ENCODE assay signal across 9 cellular contexts in the genomic region with DNA sequence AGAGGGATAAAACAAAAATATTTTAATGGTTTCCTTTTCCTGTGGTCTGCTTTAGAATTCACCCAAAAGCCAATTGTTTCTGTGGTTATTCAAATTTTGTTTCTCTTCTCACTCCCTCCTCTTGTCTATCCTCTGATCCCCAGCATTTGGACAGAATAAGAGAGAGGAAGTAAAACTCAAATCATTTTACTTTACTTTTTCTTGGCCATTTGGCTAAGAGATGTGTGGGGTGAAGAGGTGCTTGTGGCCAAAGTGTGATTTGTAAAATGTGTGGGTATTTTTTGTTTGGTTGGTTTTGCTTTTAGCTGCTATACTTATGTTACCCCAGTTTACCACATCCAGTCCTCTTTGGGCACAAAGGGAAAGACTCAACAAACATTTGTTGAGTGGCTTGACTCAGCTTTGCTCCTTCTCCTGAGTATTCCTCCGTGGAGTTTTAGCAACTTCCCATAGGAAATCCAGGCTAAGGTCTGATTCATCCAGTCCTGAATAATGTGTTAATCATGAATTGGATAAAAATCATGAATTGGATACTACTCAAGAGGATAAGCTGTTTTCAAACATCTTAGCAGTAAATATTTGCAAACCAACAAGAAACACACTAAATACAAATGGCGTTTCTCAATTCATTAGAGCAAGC.
DNase-seq lines count a peak whose midpoint lies in the region; ATAC-seq and TF ChIP-seq lines count a peak whose summit lies in the region.
"Had no signal": no experiment of that assay in that cellular context is flagged by ENCODE, and none has a peak within 500 bp of the region (broad histone marks: within the 10 kb centered on the region; RNA-seq: fewer than 3 reads in every experiment).

No MANE protein-coding gene starts in this region.

- H3K9ac ChIP-seq in MM.1S (ENCODE audit: low read length): no peak overlapping the region
- peak overlapping the region; percentile 70 for H3K9ac ChIP-seq in mesenchymal stem cell (ENCODE audit: low read length)

- no peak overlapping the region for H3K27ac Mint-ChIP-seq in activated T-cell treated with anti-CD3 and anti-CD28 coated beads, Interleukin-2, amount 50 U/mL, for 24 hours
- H3K27ac Mint-ChIP-seq: activated CD4-positive, alpha-beta T cell treated with anti-CD3 and anti-CD28 coated beads for 36 hours had no signal

- H4K20me1 ChIP-seq in MM.1S (ENCODE audit: insufficient read depth, low read length): no peaks in the 10 kb centered on the region

- no peak overlapping the region for H2AK5ac ChIP-seq in mesenchymal stem cell (ENCODE audit: low read length, severe bottlenecking)

- peak; percentile 87 for ATAC-seq in GM18508 (IDR thresholded peaks at IDR 0.05; ENCODE audit: insufficient read depth, unreplicated experiment)
- ATAC-seq: activated CD4-positive, alpha-beta T cell treated with anti-CD3 and anti-CD28 coated beads for 36 hours had no signal

- peaks cover 15% of the 10 kb centered on the region for H3K27me3 Mint-ChIP-seq in activated T-cell treated with anti-CD3 and anti-CD28 coated beads, Interleukin-2, amount 50 U/mL, for 24 hours

- no peak overlapping the region for H2BK120ac ChIP-seq in mesenchymal stem cell (ENCODE audit: low read depth, low read length)

- H3K4me3 Mint-ChIP-seq in activated T-cell treated with anti-CD3 and anti-CD28 coated beads, Interleukin-2, amount 50 U/mL, for 24 hours: no peak overlapping the region
- H3K4me3 Mint-ChIP-seq: activated CD4-positive, alpha-beta T cell treated with anti-CD3 and anti-CD28 coated beads for 36 hours had no signal

- no peak overlapping the region for H3K27ac ChIP-seq in MM.1S (ENCODE audit: low read length)
- H3K27ac ChIP-seq in mesenchymal stem cell (ENCODE audit: low read length, poor library complexity, severe bottlenecking): no peak overlapping the region
- H3K27ac ChIP-seq in brain microvascular endothelial cell: no peak overlapping the region

- H3K18ac ChIP-seq in mesenchymal stem cell (ENCODE audit: low read depth in 1 of 2, low read length in 2 of 2): no peak overlapping the region

- no peak overlapping the region for H3K4me3 ChIP-seq in MM.1S (ENCODE audit: low read length)
- no peak overlapping the region for H3K4me3 ChIP-seq in mesenchymal stem cell (ENCODE audit: insufficient read depth in 1 of 2, low read depth in 1 of 2, low read length in 2 of 2)
- no peak overlapping the region for H3K4me3 ChIP-seq in brain microvascular endothelial cell (ENCODE audit: low read depth, low read length)

- peaks cover 12% of the 10 kb centered on the region; the same call in 1 of the 2 replicates for H3K4me1 ChIP-seq in MM.1S (ENCODE audit: low read length)
- H3K4me1 ChIP-seq in mesenchymal stem cell (ENCODE audit: control insufficient read depth, insufficient read depth, low read depth, low read length): peaks cover 5% of the 10 kb centered on the region

- H3K4ac ChIP-seq in mesenchymal stem cell (ENCODE audit: low read depth in 1 of 2, low read length in 2 of 2): no peak overlapping the region

- H3K4me2 ChIP-seq in MM.1S (ENCODE audit: low read depth, low read length): no peak overlapping the region
- no peak overlapping the region for H3K4me2 ChIP-seq in mesenchymal stem cell (ENCODE audit: low read length, poor library complexity, severe bottlenecking)

- H2AFZ ChIP-seq in MM.1S (ENCODE audit: low read length) (no peak overlapping the region), mesenchymal stem cell (ENCODE audit: low read depth, low read length) (no peak overlapping the region)

- DNase-seq in HCEC 1CT: peak; percentile 92
- peak; percentile 8 for DNase-seq in MM.1S
- DNase-seq in mesenchymal stem cell: peak; percentile 40
- no peak for DNase-seq in activated naive CD4-positive, alpha-beta T cell treated with anti-CD3 and anti-CD28 coated beads, Interleukin-2, amount 50 U/mL, for 16 hours
- DNase-seq in DMS79 treated with DMSO at 0.1 percent for 48 hours (lab: John Stamatoyannopoulos, UW): no peak
- DNase-seq in brain microvascular endothelial cell: no peak
- DNase-seq in activated T-cell treated with anti-CD3 and anti-CD28 coated beads, Interleukin-2, amount 50 U/mL, for 24 hours: no peak
- DNase-seq: activated CD4-positive, alpha-beta T cell treated with anti-CD3 and anti-CD28 coated beads for 36 hours had no signal

- 100% methylated on average over 1 of the region's 2 CpGs for whole genome bisulfite sequencing in mesenchymal stem cell

- no peaks in the 10 kb centered on the region for H3K79me2 ChIP-seq in MM.1S (ENCODE audit: low read length)

- H3K36me3 Mint-ChIP-seq in activated T-cell treated with anti-CD3 and anti-CD28 coated beads, Interleukin-2, amount 50 U/mL, for 24 hours (ENCODE audit: low read depth): no peaks in the 10 kb centered on the region

- H3K27me3 ChIP-seq in MM.1S (replicated peaks; ENCODE audit: insufficient read depth, low read length) (peaks cover 42% of the 10 kb centered on the region), mesenchymal stem cell (ENCODE audit: control insufficient read depth in 1 of 2, insufficient read depth in 1 of 2, low read length in 2 of 2) (no peaks in the 10 kb centered on the region), brain microvascular endothelial cell (replicated peaks) (no peaks in the 10 kb centered on the region)

- H3K4me1 Mint-ChIP-seq in activated T-cell treated with anti-CD3 and anti-CD28 coated beads, Interleukin-2, amount 50 U/mL, for 24 hours (ENCODE audit: low read depth): peaks cover 3% of the 10 kb centered on the region

- H4K8ac ChIP-seq in mesenchymal stem cell (ENCODE audit: low read length): no peak overlapping the region

- no peaks in the 10 kb centered on the region for H3K79me1 ChIP-seq in mesenchymal stem cell (replicated peaks; ENCODE audit: low read length, poor library complexity, severe bottlenecking)

- no peaks in the 10 kb centered on the region; the same call in 1 of the 2 replicates for H3F3A ChIP-seq in MM.1S (ENCODE audit: insufficient read depth, low read length)

- no peaks in the 10 kb centered on the region for H3K9me2 ChIP-seq in MM.1S (replicated peaks; ENCODE audit: insufficient read depth, low read length)

- no peak overlapping the region for H4K91ac ChIP-seq in mesenchymal stem cell (ENCODE audit: low read length)

- no peaks in the 10 kb centered on the region for H3K36me3 ChIP-seq in MM.1S (replicated peaks; ENCODE audit: insufficient read depth, low read length)
- H3K36me3 ChIP-seq in mesenchymal stem cell (ENCODE audit: control insufficient read depth in 1 of 2, insufficient read depth in 2 of 2, low read depth in 1 of 2, low read length in 2 of 2): no peaks in the 10 kb centered on the region
- H3K36me3 ChIP-seq in brain microvascular endothelial cell (replicated peaks): no peaks in the 10 kb centered on the region

- H3K14ac ChIP-seq in mesenchymal stem cell (ENCODE audit: low read length in 2 of 2): no peak overlapping the region

- H3K9me3 Mint-ChIP-seq in activated T-cell treated with anti-CD3 and anti-CD28 coated beads, Interleukin-2, amount 50 U/mL, for 24 hours: no peaks in the 10 kb centered on the region

- TF ChIP-seq CTCF in MM.1S (IDR thresholded peaks at IDR 0.05; ENCODE audit: low read length) (no peak), brain microvascular endothelial cell (IDR thresholded peaks at IDR 0.05; ENCODE audit: low read depth, low read length, missing control alignments) (no peak)

- no peak overlapping the region for H2BK15ac ChIP-seq in mesenchymal stem cell (ENCODE audit: low read depth, poor library complexity, severe bottlenecking)

- no peak overlapping the region for H2BK12ac ChIP-seq in mesenchymal stem cell (ENCODE audit: low read length in 2 of 2)

- H3K23ac ChIP-seq in mesenchymal stem cell (ENCODE audit: low read length in 2 of 2): no peak overlapping the region

- in situ Hi-C loops in brain microvascular endothelial cell (cut with HindIII; ENCODE audit: low pct_ligation_motif_present, low sequenced_read_pairs): no loop called here

- no peak overlapping the region for H2BK5ac ChIP-seq in mesenchymal stem cell (ENCODE audit: low read depth, low read length, poor library complexity, severe bottlenecking)

- H3K9me3 ChIP-seq in MM.1S (replicated peaks; ENCODE audit: insufficient read depth, low read length) (no peaks in the 10 kb centered on the region), mesenchymal stem cell (ENCODE audit: control insufficient read depth, low read length) (no peaks in the 10 kb centered on the region)

Comparison
In these comparisons a context has a peak if more than half of its experiments do, and no peak if none do; other contexts are left out.
1. DNase-seq: peak in HCEC 1CT (single experiment), MM.1S (single experiment) and mesenchymal stem cell (single experiment); none in activated naive CD4-positive, alpha-beta T cell treated with anti-CD3 and anti-CD28 coated beads, Interleukin-2, amount 50 U/mL, for 16 hours (single experiment), DMS79 treated with DMSO at 0.1 percent for 48 hours (single experiment), brain microvascular endothelial cell (single experiment) and activated T-cell treated with anti-CD3 and anti-CD28 coated beads, Interleukin-2, amount 50 U/mL, for 24 hours (single experiment).